Comparison of ENCODE assay signal across 8 cellular contexts in the genomic region with DNA sequence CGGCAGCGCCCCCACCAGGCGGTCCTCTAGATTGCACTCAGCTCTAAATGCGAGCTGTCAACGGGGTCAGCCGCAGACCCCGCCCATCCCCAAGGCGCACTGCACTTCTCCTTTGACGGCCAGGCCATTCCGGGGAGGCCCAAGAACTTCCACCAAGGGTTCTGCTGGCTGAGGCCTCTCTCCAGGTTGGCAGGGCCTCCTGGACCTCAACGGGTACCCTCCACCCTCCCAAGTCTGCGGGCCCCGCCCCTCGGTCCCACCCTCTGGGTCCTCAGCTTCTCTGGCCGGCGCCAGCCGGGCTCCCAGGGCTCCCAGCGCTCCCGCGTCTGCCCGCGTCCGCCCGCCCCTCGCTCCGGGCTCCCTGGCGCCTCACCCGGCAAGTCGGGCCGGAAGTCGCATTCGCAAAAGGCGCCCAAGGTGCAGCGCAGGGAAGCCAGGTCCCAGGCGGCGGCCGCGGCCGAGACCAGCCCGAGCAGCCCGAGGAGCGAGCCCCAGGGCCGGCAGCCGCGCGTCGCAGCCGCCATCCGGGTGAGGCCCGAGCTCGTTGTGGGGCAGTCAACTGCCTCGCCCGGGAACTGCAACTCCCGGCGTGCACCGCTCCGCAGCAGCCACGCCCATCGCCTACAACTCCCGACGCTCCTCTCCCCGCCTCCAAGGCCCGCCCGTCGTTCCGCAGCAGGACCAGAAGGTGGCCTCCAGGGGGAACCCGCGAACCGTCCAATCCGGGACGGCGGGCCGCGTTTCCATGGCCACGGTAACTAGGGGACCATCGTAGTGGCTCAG. TPM values are rescaled to one million over a fixed set of nuclear protein-coding genes. Genes with fewer than 3 reads are reported as not detected.
DNase-seq lines count a peak whose midpoint lies in the region; ATAC-seq and TF ChIP-seq lines count a peak whose summit lies in the region.

Gene TOR2A, minus strand, starts transcription at position 548 of the 783 bp plus-strand sequence. Its CDS starts 24 bp downstream, at position 524.

- peak; percentile 89 for ATAC-seq in HG02798 (IDR thresholded peaks at IDR 0.05; ENCODE audit: poor library complexity, unreplicated experiment)
- peak; percentile 92 for ATAC-seq in activated naive CD8-positive, alpha-beta T cell treated with anti-CD3 and anti-CD28 coated beads, Interleukin-2, amount 50 U/mL, for 24 hours
- peak; percentile 97 to 98 for ATAC-seq in upper lobe of left lung (ENCODE audit: low FRiP score in 2 of 2)

- H3K27ac Mint-ChIP-seq in activated naive CD8-positive, alpha-beta T cell treated with anti-CD3 and anti-CD28 coated beads, Interleukin-2, amount 50 U/mL, for 24 hours: peak within 1 kb of the TSS; percentile 90

- H3K27me3 Mint-ChIP-seq in activated naive CD8-positive, alpha-beta T cell treated with anti-CD3 and anti-CD28 coated beads, Interleukin-2, amount 50 U/mL, for 24 hours: no peaks in the 10 kb centered on the region

- peak; percentile 91 for TF ChIP-seq CTCF in GM12875 (IDR thresholded peaks at IDR 0.05; ENCODE audit: borderline replicate concordance, insufficient read depth, low read depth, low read length)
- peak; percentile 92 for TF ChIP-seq CTCF in cardiac muscle cell (IDR thresholded peaks at IDR 0.05; ENCODE audit: low read depth, low read length)
- TF ChIP-seq CTCF in upper lobe of left lung (IDR thresholded peaks at IDR 0.05): peak; percentile 88 to 100 (median 98)

- H3K4me3 ChIP-seq in GM12875 (ENCODE audit: low read depth, low read length) (peak within 1 kb of the TSS; percentile 63), cardiac muscle cell (peak within 1 kb of the TSS; percentile 65), upper lobe of left lung (peak within 1 kb of the TSS; percentile 63 to 88 (median 71))

- H3K27ac ChIP-seq in cardiac muscle cell (peak within 1 kb of the TSS; percentile 73), upper lobe of left lung (peak within 1 kb of the TSS; percentile 89 to 95 (median 94))

- H3K4me1 Mint-ChIP-seq in activated naive CD8-positive, alpha-beta T cell treated with anti-CD3 and anti-CD28 coated beads, Interleukin-2, amount 50 U/mL, for 24 hours: peaks cover 18% of the 10 kb centered on the region

- TF ChIP-seq EP300 in upper lobe of left lung (IDR thresholded peaks at IDR 0.05): peak in 1 of 4 donors; percentile 50

- H3K36me3 Mint-ChIP-seq in activated naive CD8-positive, alpha-beta T cell treated with anti-CD3 and anti-CD28 coated beads, Interleukin-2, amount 50 U/mL, for 24 hours (ENCODE audit: low read depth): peaks cover 8% of the 10 kb centered on the region

- H3K36me3 ChIP-seq in cardiac muscle cell (no peaks in the 10 kb centered on the region), upper lobe of left lung (peaks cover 0 to 45% (median 38%) of the 10 kb centered on the region in 4 donors)

- peak within 1 kb of the TSS; percentile 82 for H3K4me3 Mint-ChIP-seq in activated naive CD8-positive, alpha-beta T cell treated with anti-CD3 and anti-CD28 coated beads, Interleukin-2, amount 50 U/mL, for 24 hours

- 1 to 2% methylated on average over 17 to 18 of the region's 76 CpGs for WGBS in upper lobe of left lung, 2 donors

- TF ChIP-seq POLR2A in upper lobe of left lung (IDR thresholded peaks at IDR 0.05): peak in 3 of 4 donors; percentile 73 to 93 (median 84)

- no peaks in the 10 kb centered on the region for H3K27me3 ChIP-seq in cardiac muscle cell
- H3K27me3 ChIP-seq in upper lobe of left lung: no peaks in the 10 kb centered on the region

- DNase-seq in NCI-H1417 treated with DMSO at 0.1 percent for 48 hours (lab: John Stamatoyannopoulos, UW): peak; percentile 91
- peak; percentile 96 for DNase-seq in SW480 (ENCODE audit: low spot score)
- peak; percentile 99 for DNase-seq in activated naive CD8-positive, alpha-beta T cell treated with anti-CD3 and anti-CD28 coated beads, Interleukin-2, amount 50 U/mL, for 24 hours
- DNase-seq in cardiac muscle cell (ENCODE audit: low read depth in 1 of 2, low spot score in 1 of 2): peak; percentile 99
- DNase-seq in pons (ENCODE audit: low spot score): peak; percentile 95
- peak; percentile 98 to 99 for DNase-seq in upper lobe of left lung

- no peaks in the 10 kb centered on the region for H3K9me3 Mint-ChIP-seq in activated naive CD8-positive, alpha-beta T cell treated with anti-CD3 and anti-CD28 coated beads, Interleukin-2, amount 50 U/mL, for 24 hours

- H3K4me1 ChIP-seq in cardiac muscle cell (ENCODE audit: low read depth) (peaks cover 2% of the 10 kb centered on the region), upper lobe of left lung (peaks cover 9 to 23% (median 13%) of the 10 kb centered on the region in 4 donors)

- H3K9me3 ChIP-seq in cardiac muscle cell (ENCODE audit: low read depth): no peaks in the 10 kb centered on the region
- H3K9me3 ChIP-seq in upper lobe of left lung: no peaks in the 10 kb centered on the region

RNA-seq across cellular contexts. Expression of gene TOR2A, which starts in this region (rescaled TPM):
- total RNA-seq in cardiac muscle cell (22.8 and 29.2 TPM in 2 replicates), upper lobe of left lung (10 to 100 TPM; 11.4 to 27.2 (median 21.0) TPM)
- 20.6 and 25.7 TPM in 2 replicates for polyA plus RNA-seq in cardiac muscle cell

Comparison
In these comparisons a context has a peak if more than half of its experiments do, and no peak if none do; other contexts are left out.
1. Peak in every context shown above with its lines: DNase-seq, ATAC-seq, H3K4me3 ChIP-seq and H3K27ac ChIP-seq.